ENCODE assay signal across 2 cellular contexts in genomic region chr14:105039458-105040205, GRCh38.
TF ChIP-seq lines count a peak whose summit lies in the region.

No MANE protein-coding gene starts in this region.

TF ChIP-seq in SK-N-SH, 30 proteins besides CTCF, POLR2A, EP300 and RAD21:
- no peak for TF ChIP-seq TEAD4 (IDR thresholded peaks at IDR 0.05; ENCODE audit: borderline replicate concordance, insufficient read depth)
- 0 out of 2 replicates have a peak, but pooled peaks have one; percentile 17 for TF ChIP-seq GATA2 (CRISPR knock-in tag; IDR thresholded peaks at IDR 0.05)
- TF ChIP-seq EZH2phosphoT487 (IDR thresholded peaks at IDR 0.05; ENCODE audit: borderline replicate concordance, low read depth) = no peak
- TF ChIP-seq TAF1 (IDR thresholded peaks at IDR 0.05; ENCODE audit: borderline replicate concordance, low read depth, low read length) = no peak

TF ChIP-seq in SK-N-SH treated with all-trans-retinoic acid at 6 μM for 48 hours, 23 proteins besides CTCF, POLR2A, EP300 and RAD21:
- TF ChIP-seq ZNF565 (CRISPR knock-in tag; conservative IDR thresholded peaks at IDR 0.05; ENCODE audit: low read depth) = no peak
- no peak for TF ChIP-seq GLIS3 (CRISPR knock-in tag; IDR thresholded peaks at IDR 0.05)
- no peak for TF ChIP-seq CSDC2 (CRISPR knock-in tag; IDR thresholded peaks at IDR 0.05)
- no peak for TF ChIP-seq SNAI2 (CRISPR knock-in tag; IDR thresholded peaks at IDR 0.05)
- no peak for TF ChIP-seq ZNF8 (CRISPR knock-in tag; IDR thresholded peaks at IDR 0.05)
- TF ChIP-seq ARNTL (CRISPR knock-in tag; IDR thresholded peaks at IDR 0.05; ENCODE audit: borderline replicate concordance, low read depth) = no peak
- TF ChIP-seq, protein P1, sequence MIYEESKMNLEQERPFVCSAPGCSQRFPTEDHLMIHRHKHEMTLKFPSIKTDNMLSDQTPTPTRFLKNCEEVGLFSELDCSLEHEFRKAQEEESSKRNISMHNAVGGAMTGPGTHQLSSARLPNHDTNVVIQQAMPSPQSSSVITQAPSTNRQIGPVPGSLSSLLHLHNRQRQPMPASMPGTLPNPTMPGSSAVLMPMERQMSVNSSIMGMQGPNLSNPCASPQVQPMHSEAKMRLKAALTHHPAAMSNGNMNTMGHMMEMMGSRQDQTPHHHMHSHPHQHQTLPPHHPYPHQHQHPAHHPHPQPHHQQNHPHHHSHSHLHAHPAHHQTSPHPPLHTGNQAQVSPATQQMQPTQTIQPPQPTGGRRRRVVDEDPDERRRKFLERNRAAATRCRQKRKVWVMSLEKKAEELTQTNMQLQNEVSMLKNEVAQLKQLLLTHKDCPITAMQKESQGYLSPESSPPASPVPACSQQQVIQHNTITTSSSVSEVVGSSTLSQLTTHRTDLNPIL (CRISPR knock-in tag; IDR thresholded peaks at IDR 0.05; ENCODE audit: low read depth) = no peak
- TF ChIP-seq TOX (CRISPR knock-in tag; IDR thresholded peaks at IDR 0.05; ENCODE audit: borderline replicate concordance) = no peak
